In the genomic region with DNA sequence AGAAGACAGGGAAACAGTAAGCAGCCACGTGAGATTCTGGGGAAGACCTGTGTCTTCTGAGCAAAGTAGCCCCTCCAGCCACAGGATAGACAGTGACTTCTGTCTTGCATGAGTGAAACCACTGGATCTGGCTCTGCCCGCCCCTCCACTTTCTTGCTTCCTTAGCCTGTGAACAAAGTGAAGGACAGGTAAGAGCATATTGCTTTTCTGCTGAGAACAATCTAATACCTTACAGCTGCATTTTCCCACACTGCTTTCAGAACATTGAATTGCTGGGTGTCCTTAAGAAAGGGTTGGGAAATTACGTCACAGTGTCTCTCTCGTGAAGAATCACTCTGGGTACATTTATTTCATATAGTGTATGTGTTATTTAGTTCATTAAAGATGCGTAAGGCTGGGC, we compare ENCODE assay signal across 17 cellular contexts. TPM values are rescaled to one million over a fixed set of nuclear protein-coding genes. Genes with fewer than 3 reads are reported as not detected.
DNase-seq lines count a peak whose midpoint lies in the region; ATAC-seq, FAIRE-seq and TF ChIP-seq lines count a peak whose summit lies in the region.
"Had no signal": no experiment of that assay in that cellular context is flagged by ENCODE, and none has a peak within 500 bp of the region (broad histone marks: within the 10 kb centered on the region; RNA-seq: fewer than 3 reads in every experiment).

No MANE protein-coding gene starts in this region.

- intact Hi-C loops in CD4-positive, alpha-beta T cell (cut with DNase I, micrococcal nuclease): no loop called here
- intact Hi-C loops in HepG2 (cut with micrococcal nuclease; ENCODE audit: unreplicated experiment) (no loop called here), pancreas (cut with DNase I) (no loop called here), breast epithelium (cut with DNase I; ENCODE audit: low total_unique reads) (no loop called here)

- peak overlapping the region; percentile 87; the same call in 1 of the 2 replicates for H3K4me2 ChIP-seq in MM.1S (ENCODE audit: low read depth, low read length)
- no peak overlapping the region for H3K4me2 ChIP-seq in HepG2 (ENCODE audit: low read depth, low read length)
- H3K4me2 ChIP-seq: GM23338 had no signal

- no peaks in the 10 kb centered on the region for H3K36me3 ChIP-seq in MM.1S (replicated peaks; ENCODE audit: insufficient read depth, low read length)
- peaks cover 28 to 64% of the 10 kb centered on the region in 2 experiments for H3K36me3 ChIP-seq in HepG2 (replicated peaks in 1 of 2; ENCODE audit: control insufficient read depth in 1 of 2, insufficient read depth in 2 of 2, low read length in 2 of 2)
- H3K36me3 ChIP-seq in pancreas: peaks cover 0 to 8% (median 0%) of the 10 kb centered on the region in 3 donors
- H3K36me3 ChIP-seq in breast epithelium: no peaks in the 10 kb centered on the region

- H4K20me1 ChIP-seq in MM.1S (ENCODE audit: insufficient read depth, low read length): no peaks in the 10 kb centered on the region
- no peaks in the 10 kb centered on the region for H4K20me1 ChIP-seq in HepG2 (ENCODE audit: insufficient read depth, low read length)

- no peaks in the 10 kb centered on the region for H3K27me3 ChIP-seq in CD4-positive, alpha-beta T cell (ENCODE audit: control insufficient read depth, insufficient read depth, low read length)
- H3K27me3 ChIP-seq in MM.1S (replicated peaks; ENCODE audit: insufficient read depth, low read length) (no peaks in the 10 kb centered on the region), HepG2 (ENCODE audit: control insufficient read depth in 1 of 2, insufficient read depth in 2 of 2, low read length in 2 of 2) (no peaks in the 10 kb centered on the region), pancreas (no peaks in the 10 kb centered on the region), breast epithelium (no peaks in the 10 kb centered on the region)

- no peak for TF ChIP-seq POLR2A in HepG2 (IDR thresholded peaks at IDR 0.05; ENCODE audit: insufficient read depth in 1 of 2, low read depth in 2 of 2, low read length in 2 of 2)
- TF ChIP-seq POLR2A in breast epithelium (IDR thresholded peaks at IDR 0.05): no peak

- H3K9ac ChIP-seq in MM.1S (ENCODE audit: low read length) (no peak overlapping the region), HepG2 (ENCODE audit: insufficient read depth, low read depth, low read length) (no peak overlapping the region)

- FAIRE-seq in HepG2 (lab: Jason Lieb, UNC) (no peak), pancreas (lab: Jason Lieb, UNC) (no peak)
- FAIRE-seq: GM18507 had no signal

- no peaks in the 10 kb centered on the region for H3K9me3 ChIP-seq in CD4-positive, alpha-beta T cell (ENCODE audit: control insufficient read depth, low read length)
- H3K9me3 ChIP-seq in MM.1S (replicated peaks; ENCODE audit: insufficient read depth, low read length) (no peaks in the 10 kb centered on the region), HepG2 (ENCODE audit: low read length) (no peaks in the 10 kb centered on the region), pancreas (no peaks in the 10 kb centered on the region), breast epithelium (no peaks in the 10 kb centered on the region)

- H3K36me3 Mint-ChIP-seq in CD4-positive, alpha-beta T cell (ENCODE audit: low read depth): peaks cover 86% of the 10 kb centered on the region

- no peak overlapping the region for H3K4me3 Mint-ChIP-seq in CD4-positive, alpha-beta T cell
- H3K4me3 Mint-ChIP-seq: B cell; CD8-positive, alpha-beta memory T cell; GM23338 had no signal

- no peak for DNase-seq in CD4-positive, alpha-beta T cell
- DNase-seq in MM.1S (no peak), HepG2 (ENCODE audit: low spot score) (no peak), pancreas (peak in 4 of 6 donors; percentile 35 to 50 (median 42)), breast epithelium (ENCODE audit: low spot score in 2 of 2) (no peak), NCI-H446 (lab: John Stamatoyannopoulos, UW) (no peak), COLO668 (lab: John Stamatoyannopoulos, UW; ENCODE audit: unreplicated experiment) (no peak)
- DNase-seq: ACHN; C1 segment of cervical spinal cord; CD8-positive, alpha-beta memory T cell; DMS53; H7; IMR-90; KBM-7 had no signal

- no peak for ATAC-seq in CD4-positive, alpha-beta T cell (ENCODE audit: poor library complexity)
- ATAC-seq in HepG2 (no peak), pancreas (peak; percentile 56 to 66 (median 63))
- ATAC-seq: GM23338 had no signal

- no peak for TF ChIP-seq CTCF in CD4-positive, alpha-beta T cell (IDR thresholded peaks at IDR 0.05)
- no peak for TF ChIP-seq CTCF in MM.1S (IDR thresholded peaks at IDR 0.05; ENCODE audit: low read length)
- TF ChIP-seq CTCF in HepG2 (CRISPR knock-in tag; IDR thresholded peaks at IDR 0.05): no peak
- TF ChIP-seq CTCF in pancreas (IDR thresholded peaks at IDR 0.05): no peak
- no peak for TF ChIP-seq CTCF in breast epithelium (IDR thresholded peaks at IDR 0.05)

- H3K4me1 ChIP-seq in MM.1S (ENCODE audit: low read length) (peaks cover 15% of the 10 kb centered on the region; the same call in 1 of the 2 replicates), HepG2 (ENCODE audit: insufficient read depth, low read length) (peaks cover 40% of the 10 kb centered on the region), pancreas (peaks cover 36 to 53% (median 38%) of the 10 kb centered on the region in 3 donors), breast epithelium (no peaks in the 10 kb centered on the region)

- TF ChIP-seq RAD21 in HepG2 (CRISPR knock-in tag; IDR thresholded peaks at IDR 0.05): no peak

- H3K4me3 ChIP-seq in MM.1S (ENCODE audit: low read length) (no peak overlapping the region), HepG2 (replicated peaks in 1 of 3; ENCODE audit: insufficient read depth in 1 of 3, low read depth in 2 of 3, low read length in 3 of 3) (no peak overlapping the region), pancreas (peak overlapping the region in 2 of 4 donors; percentile 2 to 17), breast epithelium (no peak overlapping the region)
- H3K4me3 ChIP-seq: GM23338 had no signal

- H3K79me2 ChIP-seq in MM.1S (ENCODE audit: low read length) (peaks cover 9% of the 10 kb centered on the region; the same call in 1 of the 2 replicates), HepG2 (ENCODE audit: insufficient read depth, low read length) (peaks cover 15% of the 10 kb centered on the region)

- CTCF ChIA-PET in CD4-positive, alpha-beta T cell (lab: Charles Lee): no interaction called here
- CTCF ChIA-PET in HepG2 (lab: Yijun Ruan, JAX; ENCODE audit: low intra/inter-chr PET ratio, low total read pairs): no interaction called here

- H2AFZ ChIP-seq in MM.1S (ENCODE audit: low read length): no peak overlapping the region
- H2AFZ ChIP-seq in HepG2 (ENCODE audit: low read length): no peak overlapping the region
- H2AFZ ChIP-seq: GM23338 had no signal

- H3K9me3 Mint-ChIP-seq in CD4-positive, alpha-beta T cell: no peaks in the 10 kb centered on the region
- H3K9me3 Mint-ChIP-seq: CD8-positive, alpha-beta memory T cell; GM23338 had no signal

- POLR2A ChIA-PET in CD4-positive, alpha-beta T cell (lab: Charles Lee): no interaction called here
- POLR2A ChIA-PET in HepG2 (lab: Yijun Ruan, JAX): interaction anchor here (0.9 to 6.4 kb wide), 2 partner anchors 13 to 121 kb away, joined by 3 to 65 read pairs; a partner anchor contains a TSS

- H3K27me3 Mint-ChIP-seq in CD4-positive, alpha-beta T cell: no peaks in the 10 kb centered on the region
- H3K27me3 Mint-ChIP-seq: B cell; CD8-positive, alpha-beta memory T cell had no signal

- 86% methylated on average over 5 of the region's 5 CpGs for WGBS in HepG2 (ENCODE audit: low lambda C conversion rate)
- WGBS in pancreas, 2 donors: 34 to 39% methylated on average over 5 of the region's 5 CpGs

- in situ Hi-C loops in HepG2 (cut with HindIII; ENCODE audit: extremely low pct_ligation_motif_present, low pct_unique_long_range_greater_than_20kb): no loop called here

- TF ChIP-seq EP300 in HepG2 (IDR thresholded peaks at IDR 0.05; ENCODE audit: low read depth in 2 of 2, low read length in 2 of 2) (no peak), HepG2 (CRISPR knock-in tag; IDR thresholded peaks at IDR 0.05; ENCODE audit: borderline replicate concordance) (no peak)

- H3K4me1 Mint-ChIP-seq in CD4-positive, alpha-beta T cell (ENCODE audit: low read depth): peaks cover 8% of the 10 kb centered on the region
- H3K4me1 Mint-ChIP-seq: B cell, GM23338 had no signal

- H3K27ac ChIP-seq in CD4-positive, alpha-beta T cell (ENCODE audit: low read depth, low read length): no peak overlapping the region
- no peak overlapping the region for H3K27ac ChIP-seq in MM.1S (ENCODE audit: low read length)
- peak overlapping the region; percentile 74 for H3K27ac ChIP-seq in HepG2 (ENCODE audit: extremely low read length, insufficient read depth, low read length)
- peak overlapping the region; percentile 63 to 93 (median 88) for H3K27ac ChIP-seq in pancreas
- H3K27ac ChIP-seq in breast epithelium: peak overlapping the region in 1 of 2 donors; percentile 30

- H3F3A ChIP-seq in MM.1S (ENCODE audit: insufficient read depth, low read length): peaks cover 11% of the 10 kb centered on the region

- H3K27ac Mint-ChIP-seq in CD4-positive, alpha-beta T cell: peak overlapping the region; percentile 9
- H3K27ac Mint-ChIP-seq: B cell, GM23338 had no signal

- H3K9me2 ChIP-seq in MM.1S (replicated peaks; ENCODE audit: insufficient read depth, low read length): no peaks in the 10 kb centered on the region

- BruUV-seq in HepG2 (replicated peaks; lab: Mats Ljungman, UMichigan): no TSS peak

RNA-seq across cellular contexts. Expression of a gene that starts 11.1 kb away (rescaled TPM):
- total RNA-seq in CD4-positive, alpha-beta T cell: 1 to 10 TPM; 2.1 to 2.2 TPM
- 39.1 and 47.6 TPM in 2 replicates for total RNA-seq in HepG2 (2016; rRNA removed; fragmentation: Illumina TruSeq; extraction: Trizol)
- total RNA-seq in HepG2 (2016; cell fraction: cytosol; rRNA removed; fragmentation: Illumina TruSeq; extraction: Trizol; ENCODE audit: low read depth): 22.0 and 24.4 TPM in 2 replicates
- 42.6 and 49.3 TPM in 2 replicates for total RNA-seq in HepG2 (2016; cell fraction: insoluble cytoplasmic fraction; rRNA removed; fragmentation: Illumina TruSeq; extraction: Trizol)
- 48.8 and 50.6 TPM in 2 replicates for total RNA-seq in HepG2 (2016; cell fraction: membrane; rRNA removed; fragmentation: Illumina TruSeq; extraction: Trizol)
- 23.6 and 26.4 TPM in 2 replicates for total RNA-seq in HepG2 (2016; cell fraction: nucleus; rRNA removed; fragmentation: Illumina TruSeq; extraction: Trizol)
- 16.7 and 17.3 TPM in 2 replicates for polyA plus RNA-seq in HepG2 (2011; rRNA removed)
- 18.4 TPM in 2 replicates for polyA plus RNA-seq in HepG2 (2011; cell fraction: cytosol; rRNA removed)
- polyA plus RNA-seq in HepG2 (2011; cell fraction: nucleus; rRNA removed): 13.4 and 16.0 TPM in 2 replicates
- 15.2 and 20.8 TPM in 2 replicates for polyA plus RNA-seq in HepG2 (2012)
- polyA plus RNA-seq in HepG2 (2016; cell fraction: cytosol; fragmentation: Illumina TruSeq; extraction: Trizol; ENCODE audit: low read depth): 16.9 and 21.3 TPM in 2 replicates
- polyA plus RNA-seq in HepG2 (2016; cell fraction: insoluble cytoplasmic fraction; fragmentation: Illumina TruSeq; extraction: Trizol; ENCODE audit: low read depth): 29.3 and 33.6 TPM in 2 replicates
- 26.5 and 28.3 TPM in 2 replicates for polyA plus RNA-seq in HepG2 (2016; cell fraction: membrane; fragmentation: Illumina TruSeq; extraction: Trizol; ENCODE audit: low read depth)
- polyA plus RNA-seq in HepG2 (2016; cell fraction: nucleus; fragmentation: Illumina TruSeq; extraction: Trizol; ENCODE audit: insufficient read depth, low read depth): 21.7 and 25.2 TPM in 2 replicates
- polyA minus RNA-seq in HepG2 (2011; rRNA and poly(A)+ RNA removed; ENCODE audit: low replicate concordance): 51.4 and 76.4 TPM in 2 replicates
- polyA minus RNA-seq in HepG2 (2011; cell fraction: cytosol; rRNA and poly(A)+ RNA removed): 18.8 and 20.9 TPM in 2 replicates
- 15.6 and 18.8 TPM in 2 replicates for polyA minus RNA-seq in HepG2 (2011; cell fraction: nucleus; rRNA and poly(A)+ RNA removed)
- total RNA-seq in pancreas: 10 to 100 TPM; 10.1 to 35.9 (median 17.6) TPM
- polyA plus RNA-seq in pancreas: 1 to 10 TPM; 4.4 to 6.5 TPM
- total RNA-seq in breast epithelium: 10 to 100 TPM in 1 of 3 donors, 1 to 10 TPM in 2; 6.9 to 13.4 (median 7.5) TPM

RNA-seq across cellular contexts. Expression of a gene that starts 29.6 kb away (rescaled TPM):
- total RNA-seq in CD4-positive, alpha-beta T cell: 1 to 10 TPM; 8.3 to 9.5 TPM
- total RNA-seq in HepG2 (2016; rRNA removed; fragmentation: Illumina TruSeq; extraction: Trizol): 34.1 and 43.5 TPM in 2 replicates
- 16.8 and 19.4 TPM in 2 replicates for total RNA-seq in HepG2 (2016; cell fraction: cytosol; rRNA removed; fragmentation: Illumina TruSeq; extraction: Trizol; ENCODE audit: low read depth)
- 33.0 and 40.4 TPM in 2 replicates for total RNA-seq in HepG2 (2016; cell fraction: insoluble cytoplasmic fraction; rRNA removed; fragmentation: Illumina TruSeq; extraction: Trizol)
- 18.7 and 19.6 TPM in 2 replicates for total RNA-seq in HepG2 (2016; cell fraction: membrane; rRNA removed; fragmentation: Illumina TruSeq; extraction: Trizol)
- total RNA-seq in HepG2 (2016; cell fraction: nucleus; rRNA removed; fragmentation: Illumina TruSeq; extraction: Trizol): 23.7 and 27.9 TPM in 2 replicates
- polyA plus RNA-seq in HepG2 (2011; rRNA removed): 20.4 and 23.7 TPM in 2 replicates
- 11.8 and 14.3 TPM in 2 replicates for polyA plus RNA-seq in HepG2 (2011; cell fraction: cytosol; rRNA removed)
- polyA plus RNA-seq in HepG2 (2011; cell fraction: nucleus; rRNA removed): 13.6 and 19.3 TPM in 2 replicates
- 20.1 and 23.9 TPM in 2 replicates for polyA plus RNA-seq in HepG2 (2012)
- polyA plus RNA-seq in HepG2 (2016; cell fraction: cytosol; fragmentation: Illumina TruSeq; extraction: Trizol; ENCODE audit: low read depth): 15.7 and 16.2 TPM in 2 replicates
- polyA plus RNA-seq in HepG2 (2016; cell fraction: insoluble cytoplasmic fraction; fragmentation: Illumina TruSeq; extraction: Trizol; ENCODE audit: low read depth): 41.7 and 42.1 TPM in 2 replicates
- 14.6 and 14.8 TPM in 2 replicates for polyA plus RNA-seq in HepG2 (2016; cell fraction: membrane; fragmentation: Illumina TruSeq; extraction: Trizol; ENCODE audit: low read depth)
- polyA plus RNA-seq in HepG2 (2016; cell fraction: nucleus; fragmentation: Illumina TruSeq; extraction: Trizol; ENCODE audit: insufficient read depth, low read depth): 33.3 and 34.6 TPM in 2 replicates
- polyA minus RNA-seq in HepG2 (2011; rRNA and poly(A)+ RNA removed; ENCODE audit: low replicate concordance): 4.6 and 5.6 TPM in 2 replicates
- 6.1 and 9.2 TPM in 2 replicates for polyA minus RNA-seq in HepG2 (2011; cell fraction: cytosol; rRNA and poly(A)+ RNA removed)
- polyA minus RNA-seq in HepG2 (2011; cell fraction: nucleus; rRNA and poly(A)+ RNA removed): 23.2 and 39.9 TPM in 2 replicates
- 10 to 100 TPM in 1 of 6 donors, 1 to 10 TPM in 5; 6.2 to 12.9 (median 8.3) TPM for total RNA-seq in pancreas
- 10 to 100 TPM; 20.1 to 22.8 TPM for polyA plus RNA-seq in pancreas
- 10 to 100 TPM; 15.8 to 29.7 (median 23.3) TPM for total RNA-seq in breast epithelium

Comparison
In these comparisons a context has a peak if more than half of its experiments do, and no peak if none do; other contexts are left out.
1. ATAC-seq: peak in pancreas (4 of 4); none in CD4-positive, alpha-beta T cell (single experiment) and HepG2 (single experiment).
2. DNase-seq: peak in pancreas (4 of 6); none in CD4-positive, alpha-beta T cell (0 of 10), MM.1S (single experiment), HepG2 (single experiment), breast epithelium (0 of 2), NCI-H446 (0 of 2) and COLO668 (single experiment).
3. H3K27ac ChIP-seq: peak in HepG2 (single experiment) and pancreas (4 of 4); none in CD4-positive, alpha-beta T cell (single experiment) and MM.1S (single experiment).